13 cellular contexts compared by ENCODE assay signal in genomic region chr11:914204-914603, GRCh38.
"Had no signal": no experiment of that assay in that cellular context is flagged by ENCODE, and none has a peak within 500 bp of the region (broad histone marks: within the 10 kb centered on the region; RNA-seq: fewer than 3 reads in every experiment).

No MANE protein-coding gene starts in this region.

- ATAC-seq: activated naive CD4-positive, alpha-beta T cell treated with anti-CD3 and anti-CD28 coated beads, Interleukin-2, amount 50 U/mL, for 72 hours; esophagus mucosa had no signal

- H3K36me3 Mint-ChIP-seq: activated naive CD4-positive, alpha-beta T cell treated with anti-CD3 and anti-CD28 coated beads, Interleukin-2, amount 50 U/mL, for 72 hours had no signal

- H3K27me3 ChIP-seq: brain microvascular endothelial cell, pancreas, testis, uterus had no signal

- H3K36me3 ChIP-seq: brain microvascular endothelial cell, pancreas, uterus had no signal

- H3K9ac ChIP-seq: SK-N-SH had no signal

- H3K4me3 ChIP-seq: pancreas, testis, uterus had no signal

- H3K9me3 Mint-ChIP-seq: activated naive CD4-positive, alpha-beta T cell treated with anti-CD3 and anti-CD28 coated beads, Interleukin-2, amount 50 U/mL, for 72 hours; neural crest cell had no signal

- H3K27ac Mint-ChIP-seq: activated naive CD4-positive, alpha-beta T cell treated with anti-CD3 and anti-CD28 coated beads, Interleukin-2, amount 50 U/mL, for 72 hours had no signal

- H3K4me2 ChIP-seq: SK-N-SH had no signal

- H3K9me3 ChIP-seq: pancreas, SK-N-SH, testis, uterus had no signal

- DNase-seq: activated CD4-positive, CD25-positive, alpha-beta regulatory T cell; activated effector memory CD4-positive, alpha-beta T cell treated with Interleukin-2 at 50 U/mL for 16 hours; activated T-cell treated with anti-CD3 and anti-CD28 coated beads, Interleukin-2, amount 50 U/mL, for 1 hour; brain microvascular endothelial cell; foreskin fibroblast; SK-N-SH; stimulated activated naive CD4-positive, alpha-beta T cell treated with Interleukin-2 at 50 U/mL for 16 hours; uterus had no signal

- H3K27ac ChIP-seq: brain microvascular endothelial cell, pancreas, uterus had no signal

- H3K4me3 Mint-ChIP-seq: neural crest cell had no signal
